ENCODE assay signal across 2 cellular contexts in the genomic region with DNA sequence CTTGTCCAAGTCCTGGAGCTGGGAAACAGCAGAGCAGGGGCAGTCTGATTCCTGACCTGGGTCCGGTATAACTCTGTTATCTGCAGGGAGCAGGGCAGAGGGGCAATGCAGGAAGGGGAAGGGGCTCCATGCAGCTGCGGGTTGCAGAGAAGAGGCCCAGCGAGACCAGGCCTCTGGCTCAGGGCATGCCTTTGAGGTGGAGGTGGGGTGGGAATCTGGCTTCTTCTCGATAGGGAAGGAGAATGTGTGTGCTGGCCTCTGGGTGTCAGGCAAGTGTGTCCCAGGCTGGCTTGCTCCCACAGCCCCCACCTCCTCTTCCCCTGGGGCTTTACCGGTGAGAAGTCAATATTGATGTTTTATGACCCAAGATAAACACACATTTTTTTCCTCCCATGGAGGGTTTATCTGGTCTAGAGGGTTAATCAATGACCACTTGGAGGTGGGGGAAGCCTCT.
A peak's percentile ranks its signal among the peaks of the same experiment; 100 is the strongest.
TF ChIP-seq lines count a peak whose summit lies in the region.

No MANE protein-coding gene starts in this region.

TF ChIP-seq in liver, 16 proteins besides CTCF, POLR2A, EP300 and RAD21 (continued from another document):
- TF ChIP-seq, protein P1, sequence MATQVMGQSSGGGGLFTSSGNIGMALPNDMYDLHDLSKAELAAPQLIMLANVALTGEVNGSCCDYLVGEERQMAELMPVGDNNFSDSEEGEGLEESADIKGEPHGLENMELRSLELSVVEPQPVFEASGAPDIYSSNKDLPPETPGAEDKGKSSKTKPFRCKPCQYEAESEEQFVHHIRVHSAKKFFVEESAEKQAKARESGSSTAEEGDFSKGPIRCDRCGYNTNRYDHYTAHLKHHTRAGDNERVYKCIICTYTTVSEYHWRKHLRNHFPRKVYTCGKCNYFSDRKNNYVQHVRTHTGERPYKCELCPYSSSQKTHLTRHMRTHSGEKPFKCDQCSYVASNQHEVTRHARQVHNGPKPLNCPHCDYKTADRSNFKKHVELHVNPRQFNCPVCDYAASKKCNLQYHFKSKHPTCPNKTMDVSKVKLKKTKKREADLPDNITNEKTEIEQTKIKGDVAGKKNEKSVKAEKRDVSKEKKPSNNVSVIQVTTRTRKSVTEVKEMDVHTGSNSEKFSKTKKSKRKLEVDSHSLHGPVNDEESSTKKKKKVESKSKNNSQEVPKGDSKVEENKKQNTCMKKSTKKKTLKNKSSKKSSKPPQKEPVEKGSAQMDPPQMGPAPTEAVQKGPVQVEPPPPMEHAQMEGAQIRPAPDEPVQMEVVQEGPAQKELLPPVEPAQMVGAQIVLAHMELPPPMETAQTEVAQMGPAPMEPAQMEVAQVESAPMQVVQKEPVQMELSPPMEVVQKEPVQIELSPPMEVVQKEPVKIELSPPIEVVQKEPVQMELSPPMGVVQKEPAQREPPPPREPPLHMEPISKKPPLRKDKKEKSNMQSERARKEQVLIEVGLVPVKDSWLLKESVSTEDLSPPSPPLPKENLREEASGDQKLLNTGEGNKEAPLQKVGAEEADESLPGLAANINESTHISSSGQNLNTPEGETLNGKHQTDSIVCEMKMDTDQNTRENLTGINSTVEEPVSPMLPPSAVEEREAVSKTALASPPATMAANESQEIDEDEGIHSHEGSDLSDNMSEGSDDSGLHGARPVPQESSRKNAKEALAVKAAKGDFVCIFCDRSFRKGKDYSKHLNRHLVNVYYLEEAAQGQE (IDR thresholded peaks at IDR 0.05), result peak; percentile 37
- TF ChIP-seq EGR1 (IDR thresholded peaks at IDR 0.05; ENCODE audit: low read depth in 2 of 2) (peak in 1 of 2 donors; percentile 14), YY1 (IDR thresholded peaks at IDR 0.05) (peak; percentile 41), GABPA (IDR thresholded peaks at IDR 0.05 in 1 of 2, conservative IDR thresholded peaks at IDR 0.05 in 1 of 2) (no peak)

TF ChIP-seq in SK-N-SH treated with all-trans-retinoic acid at 6 μM for 48 hours, 23 proteins besides CTCF, POLR2A, EP300 and RAD21 (continued from another document):
- TF ChIP-seq, protein P2, sequence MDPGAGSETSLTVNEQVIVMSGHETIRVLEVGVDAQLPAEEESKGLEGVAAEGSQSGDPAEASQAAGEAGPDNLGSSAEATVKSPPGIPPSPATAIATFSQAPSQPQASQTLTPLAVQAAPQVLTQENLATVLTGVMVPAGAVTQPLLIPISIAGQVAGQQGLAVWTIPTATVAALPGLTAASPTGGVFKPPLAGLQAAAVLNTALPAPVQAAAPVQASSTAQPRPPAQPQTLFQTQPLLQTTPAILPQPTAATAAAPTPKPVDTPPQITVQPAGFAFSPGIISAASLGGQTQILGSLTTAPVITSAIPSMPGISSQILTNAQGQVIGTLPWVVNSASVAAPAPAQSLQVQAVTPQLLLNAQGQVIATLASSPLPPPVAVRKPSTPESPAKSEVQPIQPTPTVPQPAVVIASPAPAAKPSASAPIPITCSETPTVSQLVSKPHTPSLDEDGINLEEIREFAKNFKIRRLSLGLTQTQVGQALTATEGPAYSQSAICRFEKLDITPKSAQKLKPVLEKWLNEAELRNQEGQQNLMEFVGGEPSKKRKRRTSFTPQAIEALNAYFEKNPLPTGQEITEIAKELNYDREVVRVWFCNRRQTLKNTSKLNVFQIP (CRISPR knock-in tag; IDR thresholded peaks at IDR 0.05; ENCODE audit: borderline replicate concordance, low read depth), result no peak
